ENCODE assay signal across 8 cellular contexts in the genomic region with DNA sequence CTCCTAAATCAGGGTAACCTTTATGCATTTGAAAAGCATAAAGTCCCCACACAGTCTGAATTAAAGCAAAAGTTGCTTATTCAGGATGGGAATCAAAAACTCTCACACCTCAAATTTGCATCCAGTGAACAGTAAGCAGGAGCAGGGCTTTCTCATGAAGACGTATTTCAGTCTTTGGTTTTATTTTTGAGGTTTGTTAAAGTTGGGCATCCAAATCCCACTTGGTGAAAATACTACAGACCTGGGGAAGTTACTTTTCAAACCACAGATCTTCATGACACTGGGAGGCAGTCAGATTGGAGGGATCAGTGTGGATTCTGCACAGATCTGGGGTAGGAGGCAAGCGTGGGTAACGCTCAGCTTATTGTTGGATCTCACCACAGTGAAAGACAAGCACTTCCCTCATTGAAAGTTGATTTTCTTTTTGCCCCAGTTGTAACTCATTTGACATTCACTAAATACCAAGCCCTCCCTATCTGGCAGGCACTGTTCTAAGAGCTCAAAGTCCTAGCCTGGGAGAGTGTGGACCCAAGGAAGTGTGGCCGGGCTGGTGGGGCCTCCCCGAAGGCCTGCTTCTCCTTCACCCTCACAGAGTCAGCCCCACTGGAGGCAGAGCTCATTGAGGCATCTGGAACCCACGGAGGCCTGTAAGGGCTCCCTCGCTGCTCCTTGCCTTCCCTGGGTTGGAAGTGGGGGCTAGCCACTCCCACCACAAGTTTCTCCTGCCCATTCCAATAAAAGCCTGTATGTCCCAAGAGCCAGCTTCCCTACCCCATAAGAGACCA. TPM values are rescaled to one million over a fixed set of nuclear protein-coding genes. Genes with fewer than 3 reads are reported as not detected.
A peak's percentile ranks its signal among the peaks of the same experiment; 100 is the strongest.
DNase-seq lines count a peak whose midpoint lies in the region; ATAC-seq, FAIRE-seq and TF ChIP-seq lines count a peak whose summit lies in the region.

No MANE protein-coding gene starts in this region.

- peak overlapping the region; percentile 48; the same call in 1 of the 2 replicates for H3K27ac ChIP-seq in H1 (ENCODE audit: low read depth, low read length)

- 67% methylated on average over 7 of the region's 7 CpGs; no CpG with 5 or more reads in 1 of the 2 experiments for WGBS in H1 (ENCODE audit: extremely low coverage in 1 of 2, insufficient coverage in 1 of 2, insufficient read length in 1 of 2, insufficient replicate concordance in 2 of 2, low coverage in 1 of 2, low lambda C conversion rate in 2 of 2, missing lambda C conversion rate in 1 of 2), 2 experiments

- no peak overlapping the region for H4K5ac ChIP-seq in H1 (ENCODE audit: insufficient read length, low read depth, low read length)

- H2AFZ ChIP-seq in H1 (ENCODE audit: low read length) = no peak overlapping the region

- H3K4me3 ChIP-seq in BJ (ENCODE audit: low read depth, low read length) (peak overlapping the region; percentile 46), H1 (ENCODE audit: extremely low read depth in 1 of 4, insufficient read depth in 2 of 4, low read depth in 3 of 4, low read length in 4 of 4) (peak overlapping the region in 3 of 4 experiments; percentile 1 to 44 (median 27); a peak in 5 of 8 replicates)

- TF ChIP-seq CTCF in BJ (IDR thresholded peaks at IDR 0.05; ENCODE audit: insufficient read depth, low read depth, low read length) (no peak), H1 (IDR thresholded peaks at IDR 0.05; ENCODE audit: control extremely low read depth in 1 of 3, insufficient read depth in 1 of 3, low read depth in 1 of 3, low read length in 3 of 3) (no peak), nephron (IDR thresholded peaks at IDR 0.05; ENCODE audit: unreplicated experiment in 3 of 3) (no peak)

- H2BK120ac ChIP-seq in H1 (replicated peaks; ENCODE audit: low read depth, low read length) = no peak overlapping the region

- H3K23me2 ChIP-seq in H1 (ENCODE audit: low read depth, low read length) = no peaks in the 10 kb centered on the region

- H3K36me3 Mint-ChIP-seq in nephron (ENCODE audit: low read depth) = peaks cover 7% of the 10 kb centered on the region

- peaks cover 12% of the 10 kb centered on the region for H3K27me3 Mint-ChIP-seq in nephron (ENCODE audit: low read depth)

- H3K4me2 ChIP-seq in H1 (ENCODE audit: insufficient read depth in 1 of 2, low read depth in 2 of 2, low read length in 2 of 2) = peak overlapping the region; percentile 55 to 67

- no peaks in the 10 kb centered on the region for H3K9me3 Mint-ChIP-seq in nephron

- FAIRE-seq in H1 (lab: Jason Lieb, UNC) = no peak

- CTCF ChIA-PET in BJ (lab: Yijun Ruan, JAX) = interaction anchor here (1.0 to 2.0 kb wide), 5 partner anchors 9 to 197 kb away, joined by 3 to 14 read pairs (median 4); no protein-coding TSS in a partner anchor
- CTCF ChIA-PET in H1 (lab: Charles Lee; ENCODE audit: partially characterized antibody) = interaction anchor here (0.9 to 1.7 kb wide), 14 partner anchors 8 to 241 kb away, joined by 3 to 8 read pairs (median 4); a partner anchor contains a TSS

- no peak overlapping the region for H3K27ac Mint-ChIP-seq in nephron

- H3K9ac ChIP-seq in H1 (replicated peaks in 1 of 4; ENCODE audit: extremely low read depth in 1 of 4, low read depth in 3 of 4, low read length in 3 of 4) = peak overlapping the region in 1 of 4 experiments; percentile 25; a peak in 3 of 7 replicates

- no peak for ATAC-seq in HG02678 (IDR thresholded peaks at IDR 0.05; ENCODE audit: unreplicated experiment)

- peak overlapping the region; percentile 28 for H2BK5ac ChIP-seq in H1 (ENCODE audit: low read depth, low read length)

- no peak overlapping the region for H4K8ac ChIP-seq in H1 (ENCODE audit: extremely low read depth, insufficient read depth, low read length)

- 0 out of 2 replicates have a peak overlapping the region, but pooled peaks have one; percentile 5 for H2AK5ac ChIP-seq in H1 (ENCODE audit: low read depth, low read length)

- H4K91ac ChIP-seq in H1 (replicated peaks; ENCODE audit: insufficient read length, low read length) = no peak overlapping the region

- peaks cover 3 to 6% of the 10 kb centered on the region in 2 experiments for H4K20me1 ChIP-seq in H1 (replicated peaks in 1 of 2; ENCODE audit: control insufficient read depth in 1 of 2, insufficient read depth in 2 of 2, low read length in 2 of 2)

- no peak for TF ChIP-seq EP300 in H1 (IDR thresholded peaks at IDR 0.05; ENCODE audit: borderline replicate concordance in 1 of 2, low read depth in 2 of 2, low read length in 2 of 2)

- POLR2A ChIA-PET in BJ (lab: Charles Lee) (interaction anchor here (0.9 kb wide), 1 partner anchor 45 kb away, joined by 3 read pairs; no protein-coding TSS in a partner anchor), H1 (lab: Charles Lee; ENCODE audit: partially characterized antibody) (interaction anchor here (0.8 to 2.4 kb wide), 12 partner anchors 8 to 183 kb away, joined by 3 to 20 read pairs (median 7); a partner anchor contains a TSS)

- H3K56ac ChIP-seq in H1 (replicated peaks; ENCODE audit: insufficient read length, low read depth, low read length) = no peak overlapping the region

- no peaks in the 10 kb centered on the region; the same call in 1 of the 2 replicates for H3K79me1 ChIP-seq in H1 (ENCODE audit: low read depth, low read length)

- H3K27me3 ChIP-seq in BJ (ENCODE audit: control insufficient read depth, insufficient read depth, low read length) (no peaks in the 10 kb centered on the region), H1 (replicated peaks in 1 of 4; ENCODE audit: control insufficient read depth in 3 of 4, extremely low read depth in 1 of 4, insufficient read depth in 3 of 4, low read length in 3 of 4) (no peaks in the 10 kb centered on the region)

- peaks cover 5 to 19% (median 16%) of the 10 kb centered on the region in 4 experiments for H3K4me1 ChIP-seq in H1 (replicated peaks in 1 of 4; ENCODE audit: control insufficient read depth in 3 of 4, insufficient read depth in 4 of 4, low read length in 3 of 4)

- H3K4me1 Mint-ChIP-seq in nephron = peaks cover 6% of the 10 kb centered on the region

- no peak for TF ChIP-seq RAD21 in H1 (IDR thresholded peaks at IDR 0.05 in 1 of 2, conservative IDR thresholded peaks at IDR 0.05 in 1 of 2; ENCODE audit: low read depth in 2 of 2, low read length in 2 of 2)

- TF ChIP-seq POLR2A in H1 (IDR thresholded peaks at IDR 0.05; ENCODE audit: control extremely low read depth in 1 of 2, low read depth in 2 of 2, low read length in 2 of 2) = no peak

- no peaks in the 10 kb centered on the region for H3K79me2 ChIP-seq in H1 (ENCODE audit: control insufficient read depth in 1 of 2, insufficient read depth in 2 of 2, low read length in 2 of 2)

- H3K4ac ChIP-seq in H1 (replicated peaks; ENCODE audit: insufficient read length, low read depth, low read length) = no peak overlapping the region

- DNase-seq in BJ (ENCODE audit: low read depth) (no peak), NCI-H460 (ENCODE audit: extremely low read depth, low read depth) (peak; percentile 44), H1 (ENCODE audit: low read depth in 1 of 2, low spot score in 2 of 2) (no peak), LoVo (ENCODE audit: low spot score) (no peak), NCI-H1930 (lab: John Stamatoyannopoulos, UW) (no peak), NCI-H2171 (lab: John Stamatoyannopoulos, UW) (no peak)

- H3K36me3 ChIP-seq in BJ (ENCODE audit: control insufficient read depth, insufficient read depth, low read length) = no peaks in the 10 kb centered on the region; the same call in 1 of the 2 replicates
- H3K36me3 ChIP-seq in H1 (ENCODE audit: control insufficient read depth in 2 of 4, insufficient read depth in 4 of 4, low read length in 3 of 4) = peaks cover 0 to 14% (median 0%) of the 10 kb centered on the region in 4 experiments; a peak in 2 of 8 replicates

- H2BK12ac ChIP-seq in H1 (ENCODE audit: low read depth, low read length) = peak overlapping the region; percentile 29; the same call in 1 of the 2 replicates

- H3K23ac ChIP-seq in H1 (ENCODE audit: insufficient read length) = no peak overlapping the region

- H3K9me3 ChIP-seq in H1 (ENCODE audit: insufficient read depth in 2 of 2, low read depth in 1 of 2, low read length in 1 of 2) = no peaks in the 10 kb centered on the region

- no peak overlapping the region for H2BK15ac ChIP-seq in H1 (ENCODE audit: low read length)

- no peak overlapping the region for H2BK20ac ChIP-seq in H1 (ENCODE audit: low read length)

- H3K4me3 Mint-ChIP-seq in nephron = peak overlapping the region in 2 of 3 experiments; percentile 1 to 51

- H3K14ac ChIP-seq in H1 (ENCODE audit: insufficient read length) = no peak overlapping the region

- H3K18ac ChIP-seq in H1 (ENCODE audit: extremely low read depth, low read length) = peak overlapping the region; percentile 38

TF ChIP-seq in H1, 55 proteins besides CTCF, POLR2A, EP300 and RAD21 (continues in another document):
- no peak for TF ChIP-seq SP2 (IDR thresholded peaks at IDR 0.05; ENCODE audit: low read length)
- no peak for TF ChIP-seq KDM1A (IDR thresholded peaks at IDR 0.05; ENCODE audit: borderline replicate concordance, low read length)

RNA-seq across cellular contexts. Expression of a gene that starts 0.8 kb away (rescaled TPM):
- polyA plus RNA-seq in BJ (2011; rRNA removed) (1.8 and 4.2 TPM in 2 replicates), H1 (2011; rRNA removed) (5.0 and 5.2 TPM in 2 replicates)
- 0.72 and 1.2 TPM in 2 replicates for polyA minus RNA-seq in BJ (2011; rRNA and poly(A)+ RNA removed)
- total RNA-seq in NCI-H460 (2014; rRNA removed; shearing (Covaris generic)) = 253 and 263 TPM in 2 replicates
- 39.6 and 40.6 TPM in 2 replicates for polyA plus RNA-seq in NCI-H460 (2014; cell fraction: nucleus; rRNA removed)
- 2.9 and 4.0 TPM in 2 replicates for total RNA-seq in H1 (2021; fragmentation: NEBNext Ultra II Directional; extraction: Animal tissue kit (Norgen Biotek cat#: 25700))
- polyA plus RNA-seq in H1 (2011; cell fraction: cytosol; rRNA removed) = 5.5 TPM
- polyA plus RNA-seq in H1 (2011; cell fraction: nucleus; rRNA removed) = 6.6 TPM
- polyA plus RNA-seq in H1 (2012, experiment 1 of 2) = 2.5 to 5.7 TPM (median 4.1 TPM) in 4 replicates
- polyA plus RNA-seq in H1 (2012, experiment 2 of 2) = 3.0 TPM
- polyA plus RNA-seq in H1 (2013, experiment 1 of 2) = 3.1 TPM
- 2.1 TPM for polyA plus RNA-seq in H1 (2013, experiment 2 of 2)
- 1.8 and 2.0 TPM in 2 replicates for polyA minus RNA-seq in H1 (2011; rRNA and poly(A)+ RNA removed)
- polyA minus RNA-seq in H1 (2011; cell fraction: cytosol; rRNA and poly(A)+ RNA removed) = 0.81 TPM
- 3.0 TPM for polyA minus RNA-seq in H1 (2011; cell fraction: nucleus; rRNA and poly(A)+ RNA removed)

RNA-seq across cellular contexts. Expression of a gene that starts 16.9 kb away (rescaled TPM):
- polyA plus RNA-seq in BJ (2011; rRNA removed) = 35.6 and 45.5 TPM in 2 replicates
- 64.2 and 76.3 TPM in 2 replicates for polyA minus RNA-seq in BJ (2011; rRNA and poly(A)+ RNA removed)
- 76.7 and 80.5 TPM in 2 replicates for total RNA-seq in NCI-H460 (2014; rRNA removed; shearing (Covaris generic))
- polyA plus RNA-seq in NCI-H460 (2014; cell fraction: nucleus; rRNA removed) = 77.7 and 90.6 TPM in 2 replicates
- total RNA-seq in H1 (2021; fragmentation: NEBNext Ultra II Directional; extraction: Animal tissue kit (Norgen Biotek cat#: 25700)) = 122 and 125 TPM in 2 replicates
- 112 and 167 TPM in 2 replicates for polyA plus RNA-seq in H1 (2011; rRNA removed)
- 150 TPM for polyA plus RNA-seq in H1 (2011; cell fraction: cytosol; rRNA removed)
- 209 TPM for polyA plus RNA-seq in H1 (2011; cell fraction: nucleus; rRNA removed)
- polyA plus RNA-seq in H1 (2012, experiment 1 of 2) = 89.9 to 128 TPM (median 107 TPM) in 4 replicates
- polyA plus RNA-seq in H1 (2012, experiment 2 of 2) = 126 TPM
- polyA plus RNA-seq in H1 (2013, experiment 1 of 2) = 61.5 TPM
- 61.2 TPM for polyA plus RNA-seq in H1 (2013, experiment 2 of 2)
- 157 and 180 TPM in 2 replicates for polyA minus RNA-seq in H1 (2011; rRNA and poly(A)+ RNA removed)
- 130 TPM for polyA minus RNA-seq in H1 (2011; cell fraction: cytosol; rRNA and poly(A)+ RNA removed)
- 229 TPM for polyA minus RNA-seq in H1 (2011; cell fraction: nucleus; rRNA and poly(A)+ RNA removed)

Comparison
In these comparisons a context has a peak if more than half of its experiments do, and no peak if none do; other contexts are left out.
1. RNA of a gene that starts 0.8 kb away (total RNA-seq): 253 to 263 TPM in NCI-H460; 2.9 to 4.0 TPM in H1; every median in the first group is over 10 times any median in the second.